Comparison of ENCODE assay signal across 15 cellular contexts in genomic region chr3:146166450-146167222, GRCh38. TPM values are rescaled to one million over a fixed set of nuclear protein-coding genes. Genes with fewer than 3 reads are reported as not detected.
A peak's percentile ranks its signal among the peaks of the same experiment; 100 is the strongest.
DNase-seq lines count a peak whose midpoint lies in the region; ATAC-seq, FAIRE-seq and TF ChIP-seq lines count a peak whose summit lies in the region.
"Had no signal": no experiment of that assay in that cellular context is flagged by ENCODE, and none has a peak within 500 bp of the region (broad histone marks: within the 10 kb centered on the region; RNA-seq: fewer than 3 reads in every experiment).

No MANE protein-coding gene starts in this region.

- FAIRE-seq in HepG2 (lab: Jason Lieb, UNC) = peak; percentile 8
- FAIRE-seq: A204.1 had no signal

- peak overlapping the region; percentile 65 for H3K27ac Mint-ChIP-seq in MCF 10A (ENCODE audit: low read depth, unreplicated experiment)
- H3K27ac Mint-ChIP-seq in stimulated activated naive B cell treated with anti-CD40 and anti-IgM and Interleukin-4, amounts not matched to agents 10 μg/mL and 1 μg/mL and 100 μg/mL, for 72 hours = no peak overlapping the region
- H3K27ac Mint-ChIP-seq: WTC11 had no signal

- TF ChIP-seq CTCF in MCF 10A (IDR thresholded peaks at IDR 0.05; ENCODE audit: unreplicated experiment) (no peak), breast epithelium (IDR thresholded peaks at IDR 0.05) (no peak), coronary artery (IDR thresholded peaks at IDR 0.05) (no peak), HepG2 (CRISPR knock-in tag; IDR thresholded peaks at IDR 0.05) (no peak), uterus (IDR thresholded peaks at IDR 0.05) (no peak)

- H3K4me2 ChIP-seq in HepG2 (ENCODE audit: low read depth, low read length) = no peak overlapping the region
- H3K4me2 ChIP-seq: KMS-11 had no signal

- H3K9me3 Mint-ChIP-seq in MCF 10A (ENCODE audit: unreplicated experiment) = peaks cover 12% of the 10 kb centered on the region
- peaks cover 0 to 2% of the 10 kb centered on the region in 2 donors for H3K9me3 Mint-ChIP-seq in stimulated activated naive B cell treated with anti-CD40 and anti-IgM and Interleukin-4, amounts not matched to agents 10 μg/mL and 1 μg/mL and 100 μg/mL, for 72 hours

- no peaks in the 10 kb centered on the region for H3K9me3 ChIP-seq in breast epithelium
- H3K9me3 ChIP-seq in HepG2 (ENCODE audit: low read length) = no peaks in the 10 kb centered on the region
- H3K9me3 ChIP-seq in uterus = no peaks in the 10 kb centered on the region
- H3K9me3 ChIP-seq: upper lobe of right lung had no signal

- no peaks in the 10 kb centered on the region for H3K27me3 Mint-ChIP-seq in MCF 10A (ENCODE audit: insufficient read depth, unreplicated experiment)
- H3K27me3 Mint-ChIP-seq in stimulated activated naive B cell treated with anti-CD40 and anti-IgM and Interleukin-4, amounts not matched to agents 10 μg/mL and 1 μg/mL and 100 μg/mL, for 72 hours = peaks cover 23 to 33% of the 10 kb centered on the region in 2 donors

- H3K36me3 ChIP-seq in breast epithelium (no peaks in the 10 kb centered on the region), HepG2 (replicated peaks in 1 of 2; ENCODE audit: control insufficient read depth in 1 of 2, insufficient read depth in 2 of 2, low read length in 2 of 2) (no peaks in the 10 kb centered on the region), uterus (no peaks in the 10 kb centered on the region)
- H3K36me3 ChIP-seq: upper lobe of right lung had no signal

- no peak overlapping the region for H3K4me3 ChIP-seq in breast epithelium
- no peak overlapping the region for H3K4me3 ChIP-seq in coronary artery
- no peak overlapping the region for H3K4me3 ChIP-seq in HepG2 (replicated peaks in 1 of 3; ENCODE audit: insufficient read depth in 1 of 3, low read depth in 2 of 3, low read length in 3 of 3)
- H3K4me3 ChIP-seq in uterus = no peak overlapping the region
- H3K4me3 ChIP-seq: upper lobe of right lung had no signal

- peaks cover 46% of the 10 kb centered on the region for H3K4me1 Mint-ChIP-seq in MCF 10A (ENCODE audit: insufficient read depth, unreplicated experiment)
- no peaks in the 10 kb centered on the region for H3K4me1 Mint-ChIP-seq in stimulated activated naive B cell treated with anti-CD40 and anti-IgM and Interleukin-4, amounts not matched to agents 10 μg/mL and 1 μg/mL and 100 μg/mL, for 72 hours

- CTCF ChIA-PET in MCF 10A (lab: Yijun Ruan, JAX) = interaction anchor here (0.7 to 2.8 kb wide), 10 partner anchors 11 to 414 kb away, joined by 3 to 12 read pairs (median 4); no protein-coding TSS in a partner anchor
- CTCF ChIA-PET in HepG2 (lab: Yijun Ruan, JAX; ENCODE audit: low intra/inter-chr PET ratio, low total read pairs) = no interaction called here

- H3K27me3 ChIP-seq in breast epithelium = no peaks in the 10 kb centered on the region
- no peaks in the 10 kb centered on the region for H3K27me3 ChIP-seq in HepG2 (ENCODE audit: control insufficient read depth in 1 of 2, insufficient read depth in 2 of 2, low read length in 2 of 2)
- no peaks in the 10 kb centered on the region for H3K27me3 ChIP-seq in uterus
- H3K27me3 ChIP-seq: upper lobe of right lung had no signal

- no peak overlapping the region for H2AFZ ChIP-seq in HepG2 (ENCODE audit: low read length)

- H4K20me1 ChIP-seq in HepG2 (ENCODE audit: insufficient read depth, low read length) = no peaks in the 10 kb centered on the region

- H3K4me1 ChIP-seq in breast epithelium = peaks cover 0 to 9% of the 10 kb centered on the region in 2 donors
- peaks cover 53% of the 10 kb centered on the region for H3K4me1 ChIP-seq in HepG2 (ENCODE audit: insufficient read depth, low read length)
- H3K4me1 ChIP-seq in uterus = peaks cover 0 to 5% of the 10 kb centered on the region in 2 donors

- in situ Hi-C loops in HepG2 (cut with HindIII; ENCODE audit: extremely low pct_ligation_motif_present, low pct_unique_long_range_greater_than_20kb) = loop anchor here (10.0 kb wide), 1 partner anchor 102 kb away; no protein-coding TSS in a partner anchor

- H3K9ac ChIP-seq in HepG2 (ENCODE audit: insufficient read depth, low read depth, low read length) = no peak overlapping the region
- H3K9ac ChIP-seq: KMS-11 had no signal

- ATAC-seq in HepG2 = no peak
- no peak for ATAC-seq in stimulated activated naive B cell treated with anti-CD40 and anti-IgM and Interleukin-4, amounts not matched to agents 10 μg/mL and 1 μg/mL and 100 μg/mL, for 72 hours (replicated peaks)
- ATAC-seq: upper lobe of right lung, WTC11 had no signal

- H3K79me2 ChIP-seq in HepG2 (ENCODE audit: insufficient read depth, low read length) = peaks cover under 1% of the 10 kb centered on the region

- H3K27ac ChIP-seq in breast epithelium (no peak overlapping the region), coronary artery (peak overlapping the region; percentile 38 to 70), HepG2 (ENCODE audit: extremely low read length, insufficient read depth, low read length) (no peak overlapping the region), uterus (peak overlapping the region; percentile 65 to 69)
- H3K27ac ChIP-seq: KMS-11, upper lobe of right lung had no signal

- BruUV-seq in MCF 10A (replicated peaks; lab: Mats Ljungman, UMichigan) = no TSS peak
- no TSS peak for BruUV-seq in HepG2 (replicated peaks; lab: Mats Ljungman, UMichigan)

- intact Hi-C loops in MCF 10A (cut with micrococcal nuclease) (no loop called here), breast epithelium (cut with DNase I; ENCODE audit: low total_unique reads) (no loop called here), HepG2 (cut with micrococcal nuclease; ENCODE audit: unreplicated experiment) (no loop called here), uterus (cut with DNase I; ENCODE audit: low total_unique reads) (no loop called here)

- no peaks in the 10 kb centered on the region for H3K36me3 Mint-ChIP-seq in MCF 10A (ENCODE audit: insufficient read depth, unreplicated experiment)
- H3K36me3 Mint-ChIP-seq in stimulated activated naive B cell treated with anti-CD40 and anti-IgM and Interleukin-4, amounts not matched to agents 10 μg/mL and 1 μg/mL and 100 μg/mL, for 72 hours = no peaks in the 10 kb centered on the region
- H3K36me3 Mint-ChIP-seq: WTC11 had no signal

- TF ChIP-seq EP300 in HepG2 (IDR thresholded peaks at IDR 0.05; ENCODE audit: low read depth in 2 of 2, low read length in 2 of 2) (no peak), HepG2 (CRISPR knock-in tag; IDR thresholded peaks at IDR 0.05; ENCODE audit: borderline replicate concordance) (no peak)

- TF ChIP-seq RAD21 in HepG2 (CRISPR knock-in tag; IDR thresholded peaks at IDR 0.05) = no peak

- POLR2A ChIA-PET in MCF 10A (lab: Yijun Ruan, JAX) (interaction anchor here (0.5 to 4.2 kb wide), 18 partner anchors 10 to 415 kb away, joined by 3 to 54 read pairs (median 6); partner anchors contain the start of gene PLSCR1), HepG2 (lab: Yijun Ruan, JAX) (no interaction called here)

- TF ChIP-seq POLR2A in breast epithelium (IDR thresholded peaks at IDR 0.05) (no peak), HepG2 (IDR thresholded peaks at IDR 0.05; ENCODE audit: insufficient read depth in 1 of 2, low read depth in 2 of 2, low read length in 2 of 2) (no peak), uterus (IDR thresholded peaks at IDR 0.05) (no peak)

- 43% methylated on average over 8 of the region's 8 CpGs for WGBS in HepG2 (ENCODE audit: low lambda C conversion rate)

- H3K4me3 Mint-ChIP-seq in MCF 10A (ENCODE audit: unreplicated experiment) = peak overlapping the region; percentile 15
- H3K4me3 Mint-ChIP-seq in stimulated activated naive B cell treated with anti-CD40 and anti-IgM and Interleukin-4, amounts not matched to agents 10 μg/mL and 1 μg/mL and 100 μg/mL, for 72 hours = no peak overlapping the region
- H3K4me3 Mint-ChIP-seq: WTC11 had no signal

- DNase-seq in MCF 10A (ENCODE audit: unreplicated experiment) (peak; percentile 89), breast epithelium (ENCODE audit: low spot score in 2 of 2) (no peak), coronary artery (ENCODE audit: low spot score) (no peak), HepG2 (ENCODE audit: low spot score) (peak; percentile 58), uterus (peak in 1 of 2 donors; percentile 37)
- DNase-seq in stimulated activated naive B cell treated with anti-CD40 and anti-IgM and Interleukin-4, amounts not matched to agents 10 μg/mL and 1 μg/mL and 100 μg/mL, for 72 hours = no peak
- DNase-seq in activated CD4-positive, alpha-beta T cell treated with anti-CD3 and anti-CD28 coated beads, Interleukin-2, amount 50 U/mL, for 48 hours = no peak
- no peak for DNase-seq in activated CD4-positive, alpha-beta T cell treated with anti-CD3 and anti-CD28 coated beads, Interleukin-2, amount 50 U/mL, for 4 hours
- DNase-seq: activated gamma-delta T cell treated with Interleukin-2 at 50 U/mL for 16 hours; NCI-H774; stimulated activated CD4-positive, alpha-beta T cell treated with anti-CD3 and anti-CD28 coated beads, Interleukin-4, amount 100 ng/mL, for 1 hour; upper lobe of right lung had no signal

TF ChIP-seq in HepG2, 621 proteins besides CTCF, POLR2A, EP300 and RAD21 (continues in another document):
- no peak for TF ChIP-seq HMG20B (CRISPR knock-in tag; conservative IDR thresholded peaks at IDR 0.05)
- TF ChIP-seq ZNF747 (CRISPR knock-in tag; IDR thresholded peaks at IDR 0.05; ENCODE audit: borderline replicate concordance) = no peak

RNA-seq across cellular contexts. Expression of gene PLOD2, which starts 5.7 kb away (rescaled TPM):
- 109 and 149 TPM in 2 replicates for total RNA-seq in MCF 10A (2022)
- total RNA-seq in breast epithelium = 10 to 100 TPM; 33.2 to 71.5 (median 35.7) TPM
- 65.4 and 107 TPM in 2 replicates for total RNA-seq in HepG2 (2016; rRNA removed; fragmentation: Illumina TruSeq; extraction: Trizol)
- 55.1 and 56.4 TPM in 2 replicates for total RNA-seq in HepG2 (2016; cell fraction: cytosol; rRNA removed; fragmentation: Illumina TruSeq; extraction: Trizol; ENCODE audit: low read depth)
- total RNA-seq in HepG2 (2016; cell fraction: insoluble cytoplasmic fraction; rRNA removed; fragmentation: Illumina TruSeq; extraction: Trizol) = 58.2 and 109 TPM in 2 replicates
- 31.2 and 40.2 TPM in 2 replicates for total RNA-seq in HepG2 (2016; cell fraction: membrane; rRNA removed; fragmentation: Illumina TruSeq; extraction: Trizol)
- 140 and 154 TPM in 2 replicates for total RNA-seq in HepG2 (2016; cell fraction: nucleus; rRNA removed; fragmentation: Illumina TruSeq; extraction: Trizol)
- 117 and 161 TPM in 2 replicates for polyA plus RNA-seq in HepG2 (2011; rRNA removed)
- 48.7 and 83.1 TPM in 2 replicates for polyA plus RNA-seq in HepG2 (2011; cell fraction: cytosol; rRNA removed)
- 63.2 and 66.3 TPM in 2 replicates for polyA plus RNA-seq in HepG2 (2011; cell fraction: nucleus; rRNA removed)
- polyA plus RNA-seq in HepG2 (2012) = 380 and 471 TPM in 2 replicates
- 4.4 and 5.3 TPM in 2 replicates for polyA plus RNA-seq in HepG2 (2016; cell fraction: cytosol; fragmentation: Illumina TruSeq; extraction: Trizol; ENCODE audit: low read depth)
- polyA plus RNA-seq in HepG2 (2016; cell fraction: insoluble cytoplasmic fraction; fragmentation: Illumina TruSeq; extraction: Trizol; ENCODE audit: low read depth) = 50.2 and 53.0 TPM in 2 replicates
- 12.8 and 17.0 TPM in 2 replicates for polyA plus RNA-seq in HepG2 (2016; cell fraction: membrane; fragmentation: Illumina TruSeq; extraction: Trizol; ENCODE audit: low read depth)
- polyA plus RNA-seq in HepG2 (2016; cell fraction: nucleus; fragmentation: Illumina TruSeq; extraction: Trizol; ENCODE audit: insufficient read depth, low read depth) = 140 and 144 TPM in 2 replicates
- 4.7 and 59.2 TPM in 2 replicates for polyA minus RNA-seq in HepG2 (2011; rRNA and poly(A)+ RNA removed; ENCODE audit: low replicate concordance)
- 147 and 173 TPM in 2 replicates for polyA minus RNA-seq in HepG2 (2011; cell fraction: cytosol; rRNA and poly(A)+ RNA removed)
- polyA minus RNA-seq in HepG2 (2011; cell fraction: nucleus; rRNA and poly(A)+ RNA removed) = 370 and 469 TPM in 2 replicates
- 10 to 100 TPM; 23.5 to 83.2 (median 45.7) TPM for total RNA-seq in uterus

Comparison
In these comparisons a context has a peak if more than half of its experiments do, and no peak if none do; other contexts are left out.
1. DNase-seq: peak in MCF 10A (single experiment) and HepG2 (single experiment); none in breast epithelium (0 of 2), coronary artery (single experiment), stimulated activated naive B cell treated with anti-CD40 and anti-IgM and Interleukin-4, amounts not matched to agents 10 μg/mL and 1 μg/mL and 100 μg/mL, for 72 hours (single experiment), activated CD4-positive, alpha-beta T cell treated with anti-CD3 and anti-CD28 coated beads, Interleukin-2, amount 50 U/mL, for 48 hours (0 of 2) and activated CD4-positive, alpha-beta T cell treated with anti-CD3 and anti-CD28 coated beads, Interleukin-2, amount 50 U/mL, for 4 hours (0 of 2).
2. H3K27ac ChIP-seq: peak in coronary artery (2 of 2) and uterus (2 of 2); none in breast epithelium (0 of 2) and HepG2 (single experiment).